ENCODE assay signal across 17 cellular contexts in genomic region chr7:132919776-132920175, GRCh38.
"Had no signal": no experiment of that assay in that cellular context is flagged by ENCODE, and none has a peak within 500 bp of the region (broad histone marks: within the 10 kb centered on the region; RNA-seq: fewer than 3 reads in every experiment).

No MANE protein-coding gene starts in this region.

- H3K27ac ChIP-seq: coronary artery, heart left ventricle had no signal

- H3K4me1 Mint-ChIP-seq: neural crest cell had no signal

- H3K9me3 Mint-ChIP-seq: endodermal cell had no signal

- H3K27ac Mint-ChIP-seq: endodermal cell; naive thymus-derived CD4-positive, alpha-beta T cell had no signal

- H3K27me3 Mint-ChIP-seq: naive thymus-derived CD4-positive, alpha-beta T cell had no signal

- H3K9me3 ChIP-seq: heart left ventricle had no signal

- H3K4me3 Mint-ChIP-seq: endodermal cell; naive thymus-derived CD4-positive, alpha-beta T cell; neural crest cell had no signal

- H3K36me3 ChIP-seq: heart left ventricle had no signal

- H3K4me1 ChIP-seq: heart left ventricle had no signal

- H3K4me3 ChIP-seq: coronary artery, heart left ventricle, lung had no signal

- DNase-seq: effector CD4-positive, alpha-beta T cell; endodermal cell; erythroblast; heart left ventricle; hippocampal formation; left colon; left ventricle myocardium superior; mesendoderm; naive thymus-derived CD4-positive, alpha-beta T cell; posterior cingulate gyrus; small intestine; stimulated activated CD4-positive, alpha-beta T cell treated with anti-CD3 and anti-CD28 coated beads, Interleukin-12 subunit alpha, Interleukin-12 subunit beta, amount 100 ng/mL, for 4 hours; stimulated activated naive CD4-positive, alpha-beta T cell treated with Interleukin-2 at 50 U/mL for 16 hours; trophoblast cell had no signal

- H3K27me3 ChIP-seq: heart left ventricle had no signal
